In genomic region chr3:192918275-192918588, GRCh38 we compare ENCODE assay signal across 1 cellular context.
TF ChIP-seq lines count a peak whose summit lies in the region.

No MANE protein-coding gene starts in this region.

TF ChIP-seq in GM23338, 12 proteins besides CTCF, POLR2A, EP300 and RAD21 (continued from another document):
- TF ChIP-seq ETS1 (IDR thresholded peaks at IDR 0.05) (no peak), CREB1 (CRISPR knock-in tag; IDR thresholded peaks at IDR 0.05; ENCODE audit: low read depth) (no peak), NANOG (IDR thresholded peaks at IDR 0.05; ENCODE audit: borderline replicate concordance) (no peak), ZNF114 (CRISPR knock-in tag; IDR thresholded peaks at IDR 0.05) (no peak), EZH2 (IDR thresholded peaks at IDR 0.05; ENCODE audit: low read depth, unreplicated experiment) (no peak), EZH2phosphoT487 (IDR thresholded peaks at IDR 0.05; ENCODE audit: unreplicated experiment) (no peak), POLR2AphosphoS5 (IDR thresholded peaks at IDR 0.05; ENCODE audit: low read depth) (no peak), STAT1 (IDR thresholded peaks at IDR 0.05; ENCODE audit: unreplicated experiment) (no peak), JUNB (IDR thresholded peaks at IDR 0.05; ENCODE audit: unreplicated experiment) (no peak)
